16 cellular contexts compared by ENCODE assay signal in the genomic region with DNA sequence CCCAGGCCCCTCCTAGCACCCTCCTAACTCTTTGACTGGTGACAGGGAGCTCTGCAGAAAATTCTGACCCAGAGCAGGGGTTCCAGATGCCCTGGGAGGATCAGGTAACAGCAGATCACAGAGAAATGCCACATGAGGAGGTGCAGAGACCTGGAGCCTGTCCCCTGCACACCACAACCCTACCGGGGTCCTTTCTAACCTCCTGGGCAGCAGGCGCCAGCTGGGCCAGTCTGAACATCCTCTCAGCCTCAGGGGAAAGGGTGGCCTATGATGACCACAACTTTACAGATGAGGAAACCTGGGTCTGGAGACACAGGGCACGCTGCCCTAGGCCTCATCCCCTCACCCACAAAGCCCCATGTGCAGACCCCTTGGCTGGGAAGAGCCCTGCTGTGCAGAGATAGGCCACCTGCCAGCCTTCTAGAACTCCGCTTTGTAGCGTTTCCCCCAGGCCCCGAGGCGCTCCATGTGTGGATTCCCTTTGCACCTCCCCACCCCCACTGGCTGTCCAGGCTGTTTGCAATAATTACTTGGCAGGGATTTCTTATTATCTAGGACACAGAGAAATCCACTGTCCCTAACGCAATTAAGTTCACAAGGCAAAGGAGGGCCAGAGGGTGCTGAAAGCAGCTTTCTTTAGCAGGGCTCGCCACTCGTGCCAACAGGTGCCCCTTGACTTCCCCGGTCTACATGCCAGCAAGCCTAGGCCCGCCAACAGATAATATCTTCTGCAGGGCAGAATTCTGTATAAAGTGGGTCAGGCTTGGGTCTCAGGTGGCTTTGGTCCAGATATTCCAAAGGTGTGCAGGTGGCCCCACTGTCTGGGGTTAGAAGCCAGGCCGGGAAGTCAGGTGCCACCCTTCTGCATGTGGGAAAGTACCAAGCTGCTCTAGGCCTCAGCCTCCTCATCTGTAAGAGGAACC. TPM values are rescaled to one million over a fixed set of nuclear protein-coding genes. Genes with fewer than 3 reads are reported as not detected.
DNase-seq lines count a peak whose midpoint lies in the region; ATAC-seq and TF ChIP-seq lines count a peak whose summit lies in the region.
"Had no signal": no experiment of that assay in that cellular context is flagged by ENCODE, and none has a peak within 500 bp of the region (broad histone marks: within the 10 kb centered on the region; RNA-seq: fewer than 3 reads in every experiment).

No MANE protein-coding gene starts in this region.

- ATAC-seq in activated T-cell treated with anti-CD3 and anti-CD28 coated beads, Interleukin-2, amount 50 U/mL, for 4 hours: no peak
- ATAC-seq in heart right ventricle (peak in 5 of 8 donors; percentile 13 to 39 (median 18)), GM19452 (IDR thresholded peaks at IDR 0.05; ENCODE audit: unreplicated experiment) (no peak)
- ATAC-seq: activated T-helper 17 cell treated with anti-CD3 and anti-CD28 coated beads, Interleukin-2, amount 50 U/mL, for 72 hours had no signal

- H2AFZ ChIP-seq in SK-N-SH (ENCODE audit: low read depth): no peak overlapping the region

- H3K4me1 ChIP-seq in SK-N-SH (ENCODE audit: control insufficient read depth in 1 of 2, insufficient read depth in 2 of 2, low read depth in 1 of 2, low read length in 1 of 2) (peaks cover 0 to 32% of the 10 kb centered on the region in 2 experiments; a peak in 2 of 4 replicates), heart right ventricle (peaks cover 15 to 62% (median 51%) of the 10 kb centered on the region in 9 donors)

- no peak overlapping the region for H3K4me3 ChIP-seq in SK-N-SH (ENCODE audit: low read depth in 2 of 2, low read length in 1 of 2)
- no peak overlapping the region for H3K4me3 ChIP-seq in heart right ventricle
- H3K4me3 ChIP-seq: breast epithelium, ovary had no signal

- intact Hi-C loops in heart right ventricle (cut with DNase I): no loop called here

- H3K27me3 Mint-ChIP-seq in activated T-cell treated with anti-CD3 and anti-CD28 coated beads, Interleukin-2, amount 50 U/mL, for 4 hours (ENCODE audit: low read depth): no peaks in the 10 kb centered on the region
- H3K27me3 Mint-ChIP-seq: activated T-helper 17 cell treated with anti-CD3 and anti-CD28 coated beads, Interleukin-2, amount 50 U/mL, for 72 hours had no signal

- peak in 1 of 2 experiments; percentile 84; a peak in 2 of 4 replicates for TF ChIP-seq EP300 in SK-N-SH (IDR thresholded peaks at IDR 0.05; ENCODE audit: borderline replicate concordance in 1 of 2, low read depth in 1 of 2, low read length in 1 of 2)

- H3K9me3 Mint-ChIP-seq in activated T-cell treated with anti-CD3 and anti-CD28 coated beads, Interleukin-2, amount 50 U/mL, for 4 hours: no peaks in the 10 kb centered on the region
- H3K9me3 Mint-ChIP-seq: activated T-helper 17 cell treated with anti-CD3 and anti-CD28 coated beads, Interleukin-2, amount 50 U/mL, for 72 hours; mesothelial cell of epicardium had no signal

- no peak overlapping the region for H3K9ac ChIP-seq in SK-N-SH

- H3K36me3 ChIP-seq in SK-N-SH (replicated peaks in 1 of 2; ENCODE audit: control insufficient read depth in 1 of 2, insufficient read depth in 2 of 2, low read length in 1 of 2): peaks cover 43 to 98% of the 10 kb centered on the region in 2 experiments
- H3K36me3 ChIP-seq in heart right ventricle: peaks cover 5 to 100% (median 88%) of the 10 kb centered on the region in 9 donors
- H3K36me3 ChIP-seq: ovary had no signal

- H3K27me3 ChIP-seq in SK-N-SH (ENCODE audit: insufficient read depth): no peaks in the 10 kb centered on the region
- H3K27me3 ChIP-seq in heart right ventricle: no peaks in the 10 kb centered on the region
- H3K27me3 ChIP-seq: breast epithelium, ovary had no signal

- no peaks in the 10 kb centered on the region for H3K4me1 Mint-ChIP-seq in activated T-cell treated with anti-CD3 and anti-CD28 coated beads, Interleukin-2, amount 50 U/mL, for 4 hours (ENCODE audit: low read depth)
- H3K4me1 Mint-ChIP-seq: activated T-helper 17 cell treated with anti-CD3 and anti-CD28 coated beads, Interleukin-2, amount 50 U/mL, for 72 hours; mesothelial cell of epicardium had no signal

- POLR2A ChIA-PET in SK-N-SH (lab: Yijun Ruan, JAX): interaction anchor here (1.4 to 1.5 kb wide), 2 partner anchors 15 to 72 kb away, joined by 4 read pairs; no protein-coding TSS in a partner anchor

- H3K9me3 ChIP-seq in SK-N-SH (no peaks in the 10 kb centered on the region), heart right ventricle (no peaks in the 10 kb centered on the region)
- H3K9me3 ChIP-seq: breast epithelium, ovary had no signal

- no peaks in the 10 kb centered on the region for H3K9me2 ChIP-seq in SK-N-SH

- TF ChIP-seq CTCF in SK-N-SH (IDR thresholded peaks at IDR 0.05) (no peak), heart right ventricle (IDR thresholded peaks at IDR 0.05) (no peak)

- peak overlapping the region in 1 of 2 experiments; percentile 85; a peak in 2 of 4 replicates for H3K27ac ChIP-seq in SK-N-SH (ENCODE audit: low read depth in 2 of 2, low read length in 1 of 2)
- peak overlapping the region in 5 of 10 donors; percentile 14 to 53 (median 26) for H3K27ac ChIP-seq in heart right ventricle
- peak overlapping the region; percentile 67 for H3K27ac ChIP-seq in substantia nigra (ENCODE audit: low read depth, low read length, poor library complexity, severe bottlenecking)
- H3K27ac ChIP-seq: ovary had no signal

- H3K79me2 ChIP-seq in SK-N-SH (ENCODE audit: insufficient read depth): peaks cover 23% of the 10 kb centered on the region

- peaks cover 14% of the 10 kb centered on the region for H3F3A ChIP-seq in SK-N-SH (replicated peaks; ENCODE audit: insufficient read depth)

- peaks cover 75% of the 10 kb centered on the region for H4K20me1 ChIP-seq in SK-N-SH (ENCODE audit: insufficient read depth)

- TF ChIP-seq RAD21 in SK-N-SH (IDR thresholded peaks at IDR 0.05; ENCODE audit: low read length): no peak

- H3K4me3 Mint-ChIP-seq in activated T-cell treated with anti-CD3 and anti-CD28 coated beads, Interleukin-2, amount 50 U/mL, for 4 hours: no peak overlapping the region
- H3K4me3 Mint-ChIP-seq: activated T-helper 17 cell treated with anti-CD3 and anti-CD28 coated beads, Interleukin-2, amount 50 U/mL, for 72 hours; mesothelial cell of epicardium had no signal

- H3K4me2 ChIP-seq in SK-N-SH: no peak overlapping the region

- 76% methylated on average over 10 of the region's 13 CpGs for WGBS in SK-N-SH (ENCODE audit: low lambda C conversion rate)
- WGBS in heart right ventricle, 2 donors: 55 to 59% methylated on average over 13 of the region's 13 CpGs

- peaks cover 28% of the 10 kb centered on the region for H3K36me3 Mint-ChIP-seq in activated T-cell treated with anti-CD3 and anti-CD28 coated beads, Interleukin-2, amount 50 U/mL, for 4 hours (ENCODE audit: insufficient read depth)

- DNase-seq in activated T-cell treated with anti-CD3 and anti-CD28 coated beads, Interleukin-2, amount 50 U/mL, for 48 hours: peak; percentile 11 to 12
- DNase-seq in activated T-cell treated with anti-CD3 and anti-CD28 coated beads, Interleukin-2, amount 50 U/mL, for 4 hours: no peak
- peak; percentile 90 for DNase-seq in SK-N-SH
- DNase-seq in heart right ventricle: no peak
- peak in 2 of 49 donors; percentile 29 to 38 for DNase-seq in substantia nigra (lab: John Stamatoyannopoulos, UW)
- no peak for DNase-seq in NCI-H1092 treated with DMSO at 0.1 percent for 48 hours (lab: John Stamatoyannopoulos, UW)
- DNase-seq in ecto neural progenitor cell (ENCODE audit: low spot score): no peak
- DNase-seq: KG1; NCI-H187; stimulated activated CD4-positive, alpha-beta T cell treated with anti-CD3 and anti-CD28 coated beads, Interleukin-15, amount 100 ng/mL, for 24 hours; SW 1271 had no signal

- CTCF ChIA-PET in SK-N-SH (lab: Yijun Ruan, JAX): interaction anchor here (1.1 to 2.4 kb wide), 4 partner anchors 12 to 78 kb away, joined by 3 to 8 read pairs (median 4); no protein-coding TSS in a partner anchor

TF ChIP-seq in SK-N-SH, 30 proteins besides CTCF, POLR2A, EP300 and RAD21:
- no peak for TF ChIP-seq FOXM1 (IDR thresholded peaks at IDR 0.05; ENCODE audit: low read depth)
- TF ChIP-seq FOXJ3 (CRISPR knock-in tag; IDR thresholded peaks at IDR 0.05): peak; percentile 96
- TF ChIP-seq GATA2 (CRISPR knock-in tag; IDR thresholded peaks at IDR 0.05): peak; percentile 95
- TF ChIP-seq MXI1 (IDR thresholded peaks at IDR 0.05; ENCODE audit: low read depth, low read length): peak; percentile 76; the same call in 1 of the 2 replicates
- peak; percentile 95 for TF ChIP-seq RCOR1 (IDR thresholded peaks at IDR 0.05; ENCODE audit: low read length)
- TF ChIP-seq CHD2 (IDR thresholded peaks at IDR 0.05; ENCODE audit: low read length, partially characterized antibody): peak; percentile 96
- 0 out of 2 replicates have a peak, but pooled peaks have one; percentile 32 for TF ChIP-seq POLR2AphosphoS5 (IDR thresholded peaks at IDR 0.05; ENCODE audit: low read depth, low read length)
- TF ChIP-seq, protein P1, sequence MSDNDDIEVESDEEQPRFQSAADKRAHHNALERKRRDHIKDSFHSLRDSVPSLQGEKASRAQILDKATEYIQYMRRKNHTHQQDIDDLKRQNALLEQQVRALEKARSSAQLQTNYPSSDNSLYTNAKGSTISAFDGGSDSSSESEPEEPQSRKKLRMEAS (IDR thresholded peaks at IDR 0.05; ENCODE audit: low read depth): no peak

RNA-seq across cellular contexts. Expression of a gene that starts 36.4 kb away (rescaled TPM):
- 100 to 1,000 TPM; 291 to 356 (median 334) TPM for total RNA-seq in activated T-cell treated with anti-CD3 and anti-CD28 coated beads, Interleukin-2, amount 50 U/mL, for 4 hours
- polyA plus RNA-seq in SK-N-SH (2012; rRNA removed) (287 and 310 TPM in 2 replicates), heart right ventricle (100 to 1,000 TPM in 1 of 2 donors, 10 to 100 TPM in 1; 51.9 to 266 TPM)
- polyA plus RNA-seq in SK-N-SH (2012; cell fraction: cytosol; rRNA removed): 240 and 255 TPM in 2 replicates
- 297 and 306 TPM in 2 replicates for polyA plus RNA-seq in SK-N-SH (2012; cell fraction: nucleus; rRNA removed)
- 100 to 1,000 TPM; 155 to 302 (median 177) TPM for total RNA-seq in heart right ventricle

RNA-seq across cellular contexts. Expression of a gene that starts 58.9 kb away (rescaled TPM):
- 1 to 10 TPM; 1.7 to 3.0 (median 2.6) TPM for total RNA-seq in activated T-cell treated with anti-CD3 and anti-CD28 coated beads, Interleukin-2, amount 50 U/mL, for 4 hours
- polyA plus RNA-seq in SK-N-SH (2012; rRNA removed) (not detected in 2 replicates), heart right ventricle (1 to 10 TPM; 3.1 to 3.8 TPM)
- polyA plus RNA-seq in SK-N-SH (2012; cell fraction: cytosol; rRNA removed): not detected in 2 replicates
- 0.02 and 0.04 TPM in 2 replicates for polyA plus RNA-seq in SK-N-SH (2012; cell fraction: nucleus; rRNA removed)
- 10 to 100 TPM in 2 of 10 donors, 1 to 10 TPM in 8; 3.2 to 10.9 (median 5.8) TPM for total RNA-seq in heart right ventricle

Comparison
In these comparisons a context has a peak if more than half of its experiments do, and no peak if none do; other contexts are left out.
1. DNase-seq: peak in activated T-cell treated with anti-CD3 and anti-CD28 coated beads, Interleukin-2, amount 50 U/mL, for 48 hours (2 of 2) and SK-N-SH (single experiment); none in activated T-cell treated with anti-CD3 and anti-CD28 coated beads, Interleukin-2, amount 50 U/mL, for 4 hours (single experiment), heart right ventricle (0 of 2), NCI-H1092 treated with DMSO at 0.1 percent for 48 hours (single experiment) and ecto neural progenitor cell (single experiment).
2. ATAC-seq: peak in heart right ventricle (5 of 8); none in activated T-cell treated with anti-CD3 and anti-CD28 coated beads, Interleukin-2, amount 50 U/mL, for 4 hours (0 of 2) and GM19452 (single experiment).